Comparison of ENCODE assay signal across 8 cellular contexts in the genomic region with DNA sequence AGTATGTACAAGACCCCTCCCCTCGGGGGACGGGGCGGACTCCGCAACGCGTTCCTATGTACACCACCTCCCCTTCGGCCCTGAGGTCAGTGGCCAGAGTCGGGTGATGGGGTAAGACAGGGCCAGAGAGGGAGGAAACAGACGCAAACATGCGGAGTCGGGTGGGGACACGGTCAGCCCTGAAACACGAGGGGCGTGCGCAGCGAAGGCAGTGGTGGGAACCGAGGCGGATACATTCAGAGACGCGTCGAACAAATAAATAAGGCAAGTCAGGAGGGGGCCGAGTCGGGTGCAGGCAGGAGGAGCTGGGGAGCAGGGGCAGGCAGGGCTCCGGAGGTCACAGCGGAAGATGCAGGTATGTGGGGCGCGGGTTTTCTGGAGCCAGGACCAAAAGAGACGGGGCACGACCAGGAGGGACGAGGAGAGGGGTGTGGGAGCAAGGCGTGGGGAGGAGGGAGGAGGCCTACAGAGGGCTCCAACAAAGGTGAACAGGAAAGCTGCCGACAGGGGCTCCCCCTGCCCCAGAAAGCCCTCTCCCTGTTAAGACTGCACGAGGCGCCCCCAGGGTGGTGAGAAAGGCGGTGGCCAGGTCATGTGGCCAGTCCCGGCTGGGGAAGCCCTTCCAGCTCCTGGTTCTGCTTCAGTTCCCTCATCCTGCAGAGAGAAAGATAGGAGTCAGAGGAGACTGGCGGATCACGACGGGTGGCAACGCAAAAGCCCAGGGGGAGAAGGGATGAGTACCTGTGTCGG. TPM values are rescaled to one million over a fixed set of nuclear protein-coding genes. Genes with fewer than 3 reads are reported as not detected.
DNase-seq lines count a peak whose midpoint lies in the region; ATAC-seq and TF ChIP-seq lines count a peak whose summit lies in the region.

No MANE protein-coding gene starts in this region.

- H4K20me1 ChIP-seq in OCI-LY7 (ENCODE audit: insufficient read depth, low read length), result no peaks in the 10 kb centered on the region

- POLR2A ChIA-PET in activated CD4-positive, alpha-beta T cell treated with anti-CD3 and anti-CD28 coated beads for 36 hours (lab: Charles Lee), result interaction anchor here (0.5 to 6.0 kb wide), 5 partner anchors 13 to 315 kb away, joined by 3 to 80 read pairs (median 6); a partner anchor contains a TSS
- POLR2A ChIA-PET in OCI-LY7 (lab: Charles Lee), result interaction anchor here (0.6 to 6.0 kb wide), 8 partner anchors 16 to 94 kb away, joined by 3 to 51 read pairs (median 4); a partner anchor contains a TSS

- no peak for TF ChIP-seq RAD21 in liver (IDR thresholded peaks at IDR 0.05)

- TF ChIP-seq CTCF in OCI-LY7 (conservative IDR thresholded peaks at IDR 0.05; ENCODE audit: low read length) (no peak), breast epithelium (IDR thresholded peaks at IDR 0.05) (no peak), liver (IDR thresholded peaks at IDR 0.05; ENCODE audit: low read depth, low read length, missing input control) (no peak)

- H3K4me2 ChIP-seq in OCI-LY7 (ENCODE audit: low read length), result peak overlapping the region; percentile 80

- H3K36me3 Mint-ChIP-seq in activated CD4-positive, alpha-beta T cell treated with anti-CD3 and anti-CD28 coated beads for 36 hours (ENCODE audit: low read depth), result peaks cover 45% of the 10 kb centered on the region

- H2AFZ ChIP-seq in OCI-LY7 (ENCODE audit: low read length), result peak overlapping the region; percentile 48; the same call in 1 of the 2 replicates

- peak overlapping the region; percentile 36 to 84 for H3K9ac ChIP-seq in liver (ENCODE audit: low read depth in 1 of 2, low read length in 2 of 2)

- CTCF ChIA-PET in activated CD4-positive, alpha-beta T cell treated with anti-CD3 and anti-CD28 coated beads for 36 hours (lab: Charles Lee), result interaction anchor here (0.6 to 3.1 kb wide), 11 partner anchors 12 to 302 kb away, joined by 3 to 21 read pairs (median 4); a partner anchor contains a TSS
- CTCF ChIA-PET in OCI-LY7 (lab: Charles Lee; ENCODE audit: unreplicated experiment), result interaction anchor here (1.0 to 1.6 kb wide), 2 partner anchors 20 to 21 kb away, joined by 3 to 6 read pairs; a partner anchor contains a TSS

- no peak for TF ChIP-seq POLR2A in breast epithelium (IDR thresholded peaks at IDR 0.05)

- peaks cover 25% of the 10 kb centered on the region for H3K36me3 ChIP-seq in OCI-LY7 (ENCODE audit: insufficient read depth, low read length)
- no peaks in the 10 kb centered on the region for H3K36me3 ChIP-seq in breast epithelium
- H3K36me3 ChIP-seq in liver (ENCODE audit: control insufficient read depth in 4 of 4, insufficient read depth in 3 of 4, low read depth in 1 of 4, low read length in 3 of 4), result peaks cover 0 to 6% (median 4%) of the 10 kb centered on the region in 4 donors
- peaks cover 21% of the 10 kb centered on the region for H3K36me3 ChIP-seq in thymus (ENCODE audit: control insufficient read depth, insufficient read depth)

- H3K27me3 ChIP-seq in breast epithelium, result no peaks in the 10 kb centered on the region
- H3K27me3 ChIP-seq in liver (ENCODE audit: control insufficient read depth in 4 of 4, insufficient read depth in 4 of 4, low read length in 3 of 4), result no peaks in the 10 kb centered on the region
- no peaks in the 10 kb centered on the region for H3K27me3 ChIP-seq in thymus (ENCODE audit: control insufficient read depth, insufficient read depth)

- H3K9me2 ChIP-seq in OCI-LY7 (ENCODE audit: insufficient read depth, low read length), result no peaks in the 10 kb centered on the region

- DNase-seq in activated CD4-positive, alpha-beta T cell treated with anti-CD3 and anti-CD28 coated beads for 36 hours, result peak; percentile 68
- no peak for DNase-seq in activated CD4-positive, alpha-beta T cell treated with anti-CD3 and anti-CD28 coated beads for 1 hour
- no peak for DNase-seq in OCI-LY7 (ENCODE audit: low spot score)
- DNase-seq in breast epithelium (ENCODE audit: low spot score in 2 of 2), result no peak
- no peak for DNase-seq in NOMO-1 (lab: John Stamatoyannopoulos, UW; ENCODE audit: unreplicated experiment in 2 of 2)

- H3K79me2 ChIP-seq in OCI-LY7 (ENCODE audit: insufficient read depth, low read depth, low read length), result peaks cover 22% of the 10 kb centered on the region; the same call in 1 of the 2 replicates

- H3K27ac Mint-ChIP-seq in activated CD4-positive, alpha-beta T cell treated with anti-CD3 and anti-CD28 coated beads for 36 hours, result no peak overlapping the region

- ATAC-seq in activated CD4-positive, alpha-beta T cell treated with anti-CD3 and anti-CD28 coated beads for 36 hours, result no peak
- no peak for ATAC-seq in GM18868 (IDR thresholded peaks at IDR 0.05; ENCODE audit: unreplicated experiment)

- H3K4me3 Mint-ChIP-seq in activated CD4-positive, alpha-beta T cell treated with anti-CD3 and anti-CD28 coated beads for 36 hours, result no peak overlapping the region

- no peaks in the 10 kb centered on the region for H3K9me3 ChIP-seq in OCI-LY7 (ENCODE audit: low read length)
- no peaks in the 10 kb centered on the region for H3K9me3 ChIP-seq in breast epithelium
- no peaks in the 10 kb centered on the region for H3K9me3 ChIP-seq in liver (ENCODE audit: control insufficient read depth in 4 of 4, low read length in 3 of 4)
- H3K9me3 ChIP-seq in thymus (ENCODE audit: control insufficient read depth), result no peaks in the 10 kb centered on the region

- H3K4me1 Mint-ChIP-seq in activated CD4-positive, alpha-beta T cell treated with anti-CD3 and anti-CD28 coated beads for 36 hours, result peaks cover 40% of the 10 kb centered on the region

- H3K9me3 Mint-ChIP-seq in activated CD4-positive, alpha-beta T cell treated with anti-CD3 and anti-CD28 coated beads for 36 hours (ENCODE audit: low read depth), result peaks cover 4% of the 10 kb centered on the region

- BruUV-seq in OCI-LY7 (replicated peaks; lab: Mats Ljungman, UMichigan), result no TSS peak

- H3K4me1 ChIP-seq in OCI-LY7 (ENCODE audit: insufficient read depth, low read length, poor library complexity, severe bottlenecking), result peaks cover 23% of the 10 kb centered on the region
- peaks cover 0 to 19% of the 10 kb centered on the region in 2 donors for H3K4me1 ChIP-seq in breast epithelium
- peaks cover 7 to 52% (median 31%) of the 10 kb centered on the region in 4 donors for H3K4me1 ChIP-seq in liver (ENCODE audit: control insufficient read depth in 4 of 4, insufficient read depth in 4 of 4, low read length in 3 of 4)
- H3K4me1 ChIP-seq in thymus (ENCODE audit: control insufficient read depth, insufficient read depth, low read length), result peaks cover 11% of the 10 kb centered on the region

- H3K27ac ChIP-seq in OCI-LY7 (ENCODE audit: low read depth, low read length, poor library complexity, severe bottlenecking) (peak overlapping the region; percentile 77), breast epithelium (peak overlapping the region; percentile 90 to 95), liver (ENCODE audit: low read depth in 1 of 2, low read length in 2 of 2) (peak overlapping the region; percentile 97 to 99), thymus (ENCODE audit: low read depth) (peak overlapping the region; percentile 87)

- H3K4me3 ChIP-seq in OCI-LY7 (ENCODE audit: low read depth, low read length, poor library complexity, severe bottlenecking) (peak overlapping the region; percentile 78), breast epithelium (peak overlapping the region; percentile 65 to 86 (median 65)), liver (ENCODE audit: low read depth in 1 of 3, low read length in 3 of 3) (peak overlapping the region; percentile 41 to 73 (median 71)), thymus (ENCODE audit: low read length) (peak overlapping the region; percentile 66)

- WGBS in liver, result 6% methylated on average over 41 of the region's 41 CpGs
- WGBS in thymus, result 25% methylated on average over 41 of the region's 41 CpGs

- intact Hi-C loops in activated CD4-positive, alpha-beta T cell treated with anti-CD3 and anti-CD28 coated beads for 36 hours (cut with DNase I, micrococcal nuclease), result loop anchor here (1.0 to 5.0 kb wide), 4 partner anchors 64 to 825 kb away; a partner anchor contains a TSS
- intact Hi-C loops in OCI-LY7 (cut with micrococcal nuclease; ENCODE audit: unreplicated experiment), result loop anchor here (5.0 kb wide), 1 partner anchor 49 kb away; no protein-coding TSS in a partner anchor
- intact Hi-C loops in breast epithelium (cut with DNase I; ENCODE audit: low total_unique reads), result loop anchor here (2.0 kb wide), 1 partner anchor 20 kb away; a partner anchor contains a TSS

- no peaks in the 10 kb centered on the region for H3K27me3 Mint-ChIP-seq in activated CD4-positive, alpha-beta T cell treated with anti-CD3 and anti-CD28 coated beads for 36 hours

RNA-seq across cellular contexts. Expression of a gene that starts 0.7 kb away (rescaled TPM):
- total RNA-seq in activated CD4-positive, alpha-beta T cell treated with anti-CD3 and anti-CD28 coated beads for 36 hours, result 10 to 100 TPM; 61.4 to 69.4 TPM
- 53.2 and 54.4 TPM in 2 replicates for total RNA-seq in OCI-LY7 (2014; rRNA removed; shearing (Covaris generic))
- 58.9 and 67.7 TPM in 2 replicates for total RNA-seq in OCI-LY7 (2022)
- total RNA-seq in breast epithelium, result 10 to 100 TPM; 42.6 to 57.8 (median 55.2) TPM
- 10 to 100 TPM; 18.6 to 19.8 TPM for total RNA-seq in liver
- 10 to 100 TPM; 32.1 to 66.3 TPM for polyA plus RNA-seq in liver
- 98.8 TPM for polyA plus RNA-seq in thymus

RNA-seq across cellular contexts. Expression of a gene that starts 17.4 kb away (rescaled TPM):
- total RNA-seq in activated CD4-positive, alpha-beta T cell treated with anti-CD3 and anti-CD28 coated beads for 36 hours, result 10 to 100 TPM; 32.0 to 32.9 TPM
- total RNA-seq in OCI-LY7 (2014; rRNA removed; shearing (Covaris generic)), result 14.6 and 24.6 TPM in 2 replicates
- 79.4 and 80.4 TPM in 2 replicates for total RNA-seq in OCI-LY7 (2022)
- total RNA-seq in breast epithelium, result 1 to 10 TPM; 1.6 to 4.6 (median 3.1) TPM
- total RNA-seq in liver, result 10 to 100 TPM; 26.3 to 27.5 TPM
- 100 to 1,000 TPM in 1 of 2 donors, 10 to 100 TPM in 1; 34.1 to 117 TPM for polyA plus RNA-seq in liver
- 25.7 TPM for polyA plus RNA-seq in thymus

RNA-seq across cellular contexts. Expression of a gene that starts 19.1 kb away (rescaled TPM):
- 100 to 1,000 TPM in 1 of 2 experiments, 10 to 100 TPM in 1; 98.2 to 124 TPM for total RNA-seq in activated CD4-positive, alpha-beta T cell treated with anti-CD3 and anti-CD28 coated beads for 36 hours
- total RNA-seq in OCI-LY7 (2014; rRNA removed; shearing (Covaris generic)), result 8.7 and 9.7 TPM in 2 replicates
- 44.3 and 53.4 TPM in 2 replicates for total RNA-seq in OCI-LY7 (2022)
- total RNA-seq in breast epithelium, result 10 to 100 TPM; 11.0 to 17.7 (median 13.5) TPM
- 1 to 10 TPM; 7.8 to 9.6 TPM for total RNA-seq in liver
- 10 to 100 TPM; 14.3 to 17.6 TPM for polyA plus RNA-seq in liver
- 51.5 TPM for polyA plus RNA-seq in thymus

RNA-seq across cellular contexts. Expression of a gene that starts 20.0 kb away (rescaled TPM):
- 1,000 to 10,000 TPM; 1,809 to 1,911 TPM for total RNA-seq in activated CD4-positive, alpha-beta T cell treated with anti-CD3 and anti-CD28 coated beads for 36 hours
- 1,053 and 1,272 TPM in 2 replicates for total RNA-seq in OCI-LY7 (2014; rRNA removed; shearing (Covaris generic))
- total RNA-seq in OCI-LY7 (2022) (950 and 1,053 TPM in 2 replicates), breast epithelium (100 to 1,000 TPM; 290 to 487 (median 379) TPM), liver (100 to 1,000 TPM; 150 to 672 TPM)
- polyA plus RNA-seq in liver (100 to 1,000 TPM; 568 to 592 TPM), thymus (727 TPM)

RNA-seq across cellular contexts. Expression of a gene that starts 28.3 kb away (rescaled TPM):
- total RNA-seq in activated CD4-positive, alpha-beta T cell treated with anti-CD3 and anti-CD28 coated beads for 36 hours, result 100 to 1,000 TPM; 147 to 189 TPM
- total RNA-seq in OCI-LY7 (2014; rRNA removed; shearing (Covaris generic)), result 31.4 and 46.5 TPM in 2 replicates
- 120 and 124 TPM in 2 replicates for total RNA-seq in OCI-LY7 (2022)
- 10 to 100 TPM; 38.3 to 49.0 (median 38.7) TPM for total RNA-seq in breast epithelium
- total RNA-seq in liver, result 10 to 100 TPM; 15.9 to 23.4 TPM
- 10 to 100 TPM; 25.4 to 72.6 TPM for polyA plus RNA-seq in liver
- polyA plus RNA-seq in thymus, result 189 TPM
